In the genomic region with DNA sequence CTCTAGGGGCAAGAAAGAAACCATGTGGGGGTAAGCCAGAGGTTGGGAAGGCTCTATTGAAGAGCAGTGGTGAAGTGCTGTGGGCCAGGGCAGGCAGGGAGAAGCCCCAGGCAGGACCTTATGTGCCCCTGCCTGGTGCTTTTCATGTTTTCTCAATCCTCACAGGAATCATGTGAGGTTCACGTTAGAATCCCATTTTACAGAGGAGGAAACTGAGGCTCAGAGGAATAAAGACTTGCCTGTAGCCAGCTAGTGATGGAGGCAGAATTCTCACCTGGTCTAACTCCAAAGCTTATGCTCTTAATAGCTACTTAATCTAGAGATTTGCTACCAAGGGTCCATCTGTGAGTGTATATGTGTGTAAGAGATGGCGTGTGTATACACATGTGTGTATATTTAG, we compare ENCODE assay signal across 25 cellular contexts. TPM values are rescaled to one million over a fixed set of nuclear protein-coding genes. Genes with fewer than 3 reads are reported as not detected.
A peak's percentile ranks its signal among the peaks of the same experiment; 100 is the strongest.
DNase-seq lines count a peak whose midpoint lies in the region; ATAC-seq and TF ChIP-seq lines count a peak whose summit lies in the region.
"Had no signal": no experiment of that assay in that cellular context is flagged by ENCODE, and none has a peak within 500 bp of the region (broad histone marks: within the 10 kb centered on the region; RNA-seq: fewer than 3 reads in every experiment).

No MANE protein-coding gene starts in this region.

- H3K27me3 ChIP-seq in hepatocyte (no peaks in the 10 kb centered on the region), spleen (replicated peaks in 1 of 7) (peaks cover 0 to 21% (median 15%) of the 10 kb centered on the region in 7 donors), lower lobe of right lung (ENCODE audit: low read depth) (peaks cover 15% of the 10 kb centered on the region)

- H2AFZ ChIP-seq in hepatocyte: no peak overlapping the region

- ATAC-seq in T-helper 17 cell (no peak), lower lobe of right lung (no peak)
- no peak for ATAC-seq in activated naive CD8-positive, alpha-beta T cell treated with anti-CD3 and anti-CD28 coated beads, Interleukin-2, amount 50 U/mL, for 24 hours

- no peak overlapping the region for H3K4me3 Mint-ChIP-seq in T-helper 17 cell
- H3K4me3 Mint-ChIP-seq in activated naive CD8-positive, alpha-beta T cell treated with anti-CD3 and anti-CD28 coated beads, Interleukin-2, amount 50 U/mL, for 24 hours: no peak overlapping the region
- H3K4me3 Mint-ChIP-seq: H9 had no signal

- peak; percentile 29 for DNase-seq in NCI-H82 (lab: John Stamatoyannopoulos, UW)
- no peak for DNase-seq in NCI-H82 treated with DMSO at 0.1 percent for 48 hours (lab: John Stamatoyannopoulos, UW; ENCODE audit: unreplicated experiment)
- no peak for DNase-seq in T-helper 17 cell
- no peak for DNase-seq in hepatocyte (ENCODE audit: low spot score)
- peak; percentile 11 for DNase-seq in spleen
- no peak for DNase-seq in inferior parietal cortex (ENCODE audit: extremely low spot score)
- DNase-seq in activated naive CD8-positive, alpha-beta T cell treated with anti-CD3 and anti-CD28 coated beads, Interleukin-2, amount 50 U/mL, for 24 hours: no peak
- no peak for DNase-seq in lower lobe of right lung
- DNase-seq: DMS 273 treated with DMSO at 0.1 percent for 48 hours, GF-D8, H9, IMR-90, Kasumi-1, MM.1S, NCI-H1105, NCI-H1694, NCI-H2107, NCI-H2227 treated with DMSO at 0.1 percent for 48 hours, NCI-H524 treated with DMSO at 0.1 percent for 48 hours, SHP77 treated with DMSO at 0.1 percent for 48 hours had no signal

- H3K4me3 ChIP-seq in hepatocyte: no peak overlapping the region
- H3K4me3 ChIP-seq in spleen: no peak overlapping the region
- H3K4me3 ChIP-seq in lower lobe of right lung: no peak overlapping the region

- no peaks in the 10 kb centered on the region for H3K27me3 Mint-ChIP-seq in T-helper 17 cell
- no peaks in the 10 kb centered on the region for H3K27me3 Mint-ChIP-seq in activated naive CD8-positive, alpha-beta T cell treated with anti-CD3 and anti-CD28 coated beads, Interleukin-2, amount 50 U/mL, for 24 hours

- H3K27ac ChIP-seq in hepatocyte (peak overlapping the region; percentile 97), spleen (no peak overlapping the region), lower lobe of right lung (no peak overlapping the region)
- H3K27ac ChIP-seq: 22Rv1 had no signal

- H3K79me2 ChIP-seq in hepatocyte: peaks cover 7% of the 10 kb centered on the region

- 95% methylated on average over 2 of the region's 2 CpGs for WGBS in hepatocyte (ENCODE audit: low lambda C conversion rate, missing lambda C conversion rate)
- 88 to 98% (median 92%) methylated on average over 2 of the region's 2 CpGs for WGBS in spleen, 5 donors

- no peak for TF ChIP-seq POLR2A in spleen (IDR thresholded peaks at IDR 0.05)

- no peaks in the 10 kb centered on the region for H4K20me1 ChIP-seq in hepatocyte (ENCODE audit: insufficient read depth, poor library complexity, severe bottlenecking)

- H3K4me1 Mint-ChIP-seq in T-helper 17 cell: peaks cover 46% of the 10 kb centered on the region
- peaks cover 33% of the 10 kb centered on the region for H3K4me1 Mint-ChIP-seq in activated naive CD8-positive, alpha-beta T cell treated with anti-CD3 and anti-CD28 coated beads, Interleukin-2, amount 50 U/mL, for 24 hours

- H3K9me3 ChIP-seq in T-helper 17 cell (ENCODE audit: control insufficient read depth, low read length, poor library complexity, severe bottlenecking) (no peaks in the 10 kb centered on the region), hepatocyte (ENCODE audit: low read depth) (no peaks in the 10 kb centered on the region), spleen (peaks cover 0 to 13% (median 10%) of the 10 kb centered on the region in 8 donors), lower lobe of right lung (no peaks in the 10 kb centered on the region)

- H3K4me2 ChIP-seq in hepatocyte: no peak overlapping the region

- no peaks in the 10 kb centered on the region for H3K9me3 Mint-ChIP-seq in activated naive CD8-positive, alpha-beta T cell treated with anti-CD3 and anti-CD28 coated beads, Interleukin-2, amount 50 U/mL, for 24 hours

- no peaks in the 10 kb centered on the region for H3K36me3 Mint-ChIP-seq in T-helper 17 cell (ENCODE audit: low read depth)
- peaks cover 2% of the 10 kb centered on the region for H3K36me3 Mint-ChIP-seq in activated naive CD8-positive, alpha-beta T cell treated with anti-CD3 and anti-CD28 coated beads, Interleukin-2, amount 50 U/mL, for 24 hours (ENCODE audit: low read depth)

- H3K27ac Mint-ChIP-seq in T-helper 17 cell: peak overlapping the region; percentile 70
- no peak overlapping the region for H3K27ac Mint-ChIP-seq in activated naive CD8-positive, alpha-beta T cell treated with anti-CD3 and anti-CD28 coated beads, Interleukin-2, amount 50 U/mL, for 24 hours
- H3K27ac Mint-ChIP-seq: H9 had no signal

- no peaks in the 10 kb centered on the region for H3K9me2 ChIP-seq in hepatocyte (replicated peaks; ENCODE audit: insufficient read depth)

- intact Hi-C loops in spleen (cut with DNase I; ENCODE audit: low total_unique reads): no loop called here
- intact Hi-C loops in lower lobe of right lung (cut with DNase I): no loop called here

- H3K36me3 ChIP-seq in hepatocyte (replicated peaks; ENCODE audit: insufficient read depth, low read depth) (no peaks in the 10 kb centered on the region), spleen (peaks cover 0 to 27% (median 0%) of the 10 kb centered on the region in 6 donors), lower lobe of right lung (no peaks in the 10 kb centered on the region)

- TF ChIP-seq CTCF in hepatocyte (IDR thresholded peaks at IDR 0.05; ENCODE audit: poor library complexity) (no peak), spleen (IDR thresholded peaks at IDR 0.05 in 8 of 11, conservative IDR thresholded peaks at IDR 0.05 in 3 of 11) (no peak), lower lobe of right lung (IDR thresholded peaks at IDR 0.05) (no peak)

- H3K4me1 ChIP-seq in hepatocyte (ENCODE audit: insufficient read depth): peaks cover 23% of the 10 kb centered on the region
- peaks cover 6 to 42% (median 32%) of the 10 kb centered on the region in 6 donors for H3K4me1 ChIP-seq in spleen
- H3K4me1 ChIP-seq in lower lobe of right lung: peaks cover 21% of the 10 kb centered on the region

RNA-seq across cellular contexts. Expression of a gene that starts 4.2 kb away (rescaled TPM):
- total RNA-seq in T-helper 17 cell: 10 to 100 TPM; 10.4 to 11.2 TPM
- 8.1 and 8.5 TPM in 2 replicates for total RNA-seq in hepatocyte
- 7.8 and 9.0 TPM in 2 replicates for polyA plus RNA-seq in hepatocyte
- 1 to 10 TPM; 2.7 to 6.4 (median 3.7) TPM for total RNA-seq in spleen
- polyA plus RNA-seq in spleen: 1 to 10 TPM in 2 of 3 donors, under 1 TPM in 1; 0.73 to 1.9 (median 1.1) TPM
- total RNA-seq in lower lobe of right lung: 8.4 TPM
- total RNA-seq: Daoy, IMR-90, RPMI7951 had no signal
- polyA plus RNA-seq: AG04450, BJ, IMR-90 had no signal

RNA-seq across cellular contexts. Expression of a gene that starts 32.6 kb away (rescaled TPM):
- under 1 TPM; 0.37 to 0.80 TPM for total RNA-seq in T-helper 17 cell
- 4.8 and 5.3 TPM in 2 replicates for total RNA-seq in hepatocyte
- 4.1 and 9.3 TPM in 2 replicates for polyA plus RNA-seq in hepatocyte
- total RNA-seq in spleen: 1 to 10 TPM; 2.7 to 3.8 (median 3.4) TPM
- polyA plus RNA-seq in spleen: 1 to 10 TPM in 2 of 3 donors, under 1 TPM in 1; 0.96 to 2.1 (median 1.9) TPM
- total RNA-seq in lower lobe of right lung: 3.3 TPM

Comparison
In these comparisons a context has a peak if more than half of its experiments do, and no peak if none do; other contexts are left out.
1. DNase-seq: peak in NCI-H82 (single experiment) and spleen (single experiment); none in NCI-H82 treated with DMSO at 0.1 percent for 48 hours (single experiment), T-helper 17 cell (0 of 3), hepatocyte (single experiment), inferior parietal cortex (single experiment), activated naive CD8-positive, alpha-beta T cell treated with anti-CD3 and anti-CD28 coated beads, Interleukin-2, amount 50 U/mL, for 24 hours (single experiment) and lower lobe of right lung (single experiment).